ENCODE assay signal across 8 cellular contexts in the genomic region with DNA sequence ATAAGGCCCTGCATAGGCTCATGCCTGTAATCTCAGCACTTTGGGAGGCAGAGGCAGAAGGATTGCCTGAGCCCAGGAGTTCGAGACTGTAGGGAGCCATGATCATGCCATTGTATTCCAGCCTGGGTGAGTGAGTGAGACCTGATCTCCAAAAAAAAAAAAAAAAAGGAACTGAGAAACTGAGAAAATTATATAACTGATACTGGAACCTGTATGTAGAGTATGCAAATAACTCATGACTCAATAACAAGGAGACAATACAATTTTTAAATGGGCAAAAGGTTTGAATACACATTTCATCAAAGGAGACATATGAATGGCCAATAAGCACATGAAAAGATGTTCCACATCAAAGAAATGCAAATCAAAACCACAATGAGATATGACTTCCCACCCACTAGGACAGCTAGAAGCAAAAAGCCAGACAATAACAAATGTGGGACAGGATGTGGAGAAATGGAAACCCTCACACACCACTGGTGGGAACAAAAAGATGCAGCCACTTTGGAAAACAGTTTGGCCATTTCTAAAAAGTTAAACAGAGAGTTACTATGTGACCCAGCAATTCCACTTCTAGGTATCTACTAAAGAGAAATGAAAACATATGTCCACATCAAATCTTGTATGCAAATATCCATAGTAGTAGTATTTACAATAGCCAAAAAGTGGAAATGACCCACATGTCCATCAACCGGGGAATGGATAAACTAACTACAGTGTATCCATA.
DNase-seq lines count a peak whose midpoint lies in the region; ATAC-seq and TF ChIP-seq lines count a peak whose summit lies in the region.
"Had no signal": no experiment of that assay in that cellular context is flagged by ENCODE, and none has a peak within 500 bp of the region (broad histone marks: within the 10 kb centered on the region; RNA-seq: fewer than 3 reads in every experiment).

No MANE protein-coding gene starts in this region.

- peak overlapping the region in 8 of 10 donors; percentile 5 to 62 (median 36) for H3K4me3 Mint-ChIP-seq in naive thymus-derived CD8-positive, alpha-beta T cell

- H3K4me1 ChIP-seq in prostate gland (replicated peaks), result no peaks in the 10 kb centered on the region

- H3K36me3 Mint-ChIP-seq in naive thymus-derived CD8-positive, alpha-beta T cell, result peaks cover 0 to 37% (median 8%) of the 10 kb centered on the region in 3 donors

- H3K4me3 ChIP-seq in prostate gland, result no peak overlapping the region

- intact Hi-C loops in prostate gland (cut with DNase I), result no loop called here

- no peak overlapping the region for H3K27ac ChIP-seq in prostate gland

- H3K9me3 ChIP-seq in prostate gland, result no peaks in the 10 kb centered on the region

- H3K36me3 ChIP-seq in prostate gland, result no peaks in the 10 kb centered on the region

- no peaks in the 10 kb centered on the region for H3K27me3 ChIP-seq in prostate gland (replicated peaks; ENCODE audit: insufficient read depth)

- H3K27ac Mint-ChIP-seq in naive thymus-derived CD8-positive, alpha-beta T cell, result peak overlapping the region; percentile 23 to 99 (median 66)

- 74% methylated on average over 2 of the region's 2 CpGs for WGBS in prostate gland

- peak; percentile 42 for ATAC-seq in GM19025 (IDR thresholded peaks at IDR 0.05; ENCODE audit: low read depth, unreplicated experiment)
- ATAC-seq in HG02678 (IDR thresholded peaks at IDR 0.05; ENCODE audit: unreplicated experiment), result peak; percentile 48
- peak; percentile 54 to 61 for ATAC-seq in naive thymus-derived CD8-positive, alpha-beta T cell
- ATAC-seq: HepG2 had no signal

- POLR2A ChIA-PET in naive thymus-derived CD8-positive, alpha-beta T cell (lab: Charles Lee), result no interaction called here

- H3K9me3 Mint-ChIP-seq in naive thymus-derived CD8-positive, alpha-beta T cell, result no peaks in the 10 kb centered on the region

- no peak for TF ChIP-seq POLR2A in prostate gland (IDR thresholded peaks at IDR 0.05)

- TF ChIP-seq CTCF in prostate gland (IDR thresholded peaks at IDR 0.05), result no peak

- H3K27me3 Mint-ChIP-seq in naive thymus-derived CD8-positive, alpha-beta T cell, result no peaks in the 10 kb centered on the region

- H3K4me1 Mint-ChIP-seq in naive thymus-derived CD8-positive, alpha-beta T cell, result peaks cover 46 to 96% (median 88%) of the 10 kb centered on the region in 4 donors

- peak; percentile 87 to 95 for DNase-seq in NCI-H526 (lab: John Stamatoyannopoulos, UW)
- peak in 2 of 10 donors; percentile 11 to 45 for DNase-seq in naive thymus-derived CD8-positive, alpha-beta T cell
- DNase-seq in HuH-7 (ENCODE audit: low spot score), result no peak
- DNase-seq in prostate gland (ENCODE audit: low spot score), result no peak
- DNase-seq in midbrain (lab: John Stamatoyannopoulos, UW), result no peak

Comparison
In these comparisons a context has a peak if more than half of its experiments do, and no peak if none do; other contexts are left out.
1. DNase-seq: peak in NCI-H526 (2 of 2); none in HuH-7 (single experiment), prostate gland (single experiment) and midbrain (single experiment).
2. Peak in every context shown above with its lines, with median percentiles within 50 percentile points of each other: ATAC-seq.